Comparison of ENCODE assay signal across 16 cellular contexts in the genomic region with DNA sequence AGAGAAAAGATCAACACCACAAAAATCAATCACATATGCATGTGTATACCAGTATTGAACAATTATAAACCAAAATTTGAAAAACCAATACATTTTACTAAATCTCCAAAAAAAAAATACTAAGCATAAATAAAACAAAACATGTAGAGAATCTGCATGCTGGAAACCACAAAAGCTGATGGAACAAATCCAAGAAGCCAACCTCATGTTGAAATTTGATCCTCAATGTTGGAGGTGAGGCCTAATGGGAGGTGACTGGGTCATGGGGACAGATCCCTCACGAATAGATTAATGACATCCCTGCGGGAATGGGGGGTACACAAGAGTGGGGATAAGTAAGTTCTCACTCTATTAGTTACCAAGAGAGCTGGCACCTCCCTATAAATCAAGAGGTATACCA.
DNase-seq lines count a peak whose midpoint lies in the region; TF ChIP-seq lines count a peak whose summit lies in the region.
"Had no signal": no experiment of that assay in that cellular context is flagged by ENCODE, and none has a peak within 500 bp of the region (broad histone marks: within the 10 kb centered on the region; RNA-seq: fewer than 3 reads in every experiment).

No MANE protein-coding gene starts in this region.

- DNase-seq in AG10803 (ENCODE audit: low read depth) (peak; percentile 22), EL (peak; percentile 11), astrocyte of the hippocampus (ENCODE audit: low read depth, low spot score) (peak; percentile 50), iris pigment epithelial cell (ENCODE audit: low read depth) (peak; percentile 46), NCI-H2029 treated with DMSO at 0.1 percent for 48 hours (lab: John Stamatoyannopoulos, UW) (no peak), GF-D8 (lab: John Stamatoyannopoulos, UW) (no peak), DMS79 treated with DMSO at 0.1 percent for 48 hours (lab: John Stamatoyannopoulos, UW) (no peak)
- DNase-seq: BE2C; CD8-positive, alpha-beta T cell; COR-L47; DMS153; DND-41; GOT3; HFFc6 had no signal

- TF ChIP-seq CTCF in AG10803 (conservative IDR thresholded peaks at IDR 0.05; ENCODE audit: low read length), result no peak

- H3K4me3 ChIP-seq in AG10803 (ENCODE audit: low read length), result no peak overlapping the region
- H3K4me3 ChIP-seq: GM12878, HAP-1 had no signal

Comparison
In these comparisons a context has a peak if more than half of its experiments do, and no peak if none do; other contexts are left out.
1. DNase-seq: peak in AG10803 (single experiment), EL (single experiment), astrocyte of the hippocampus (single experiment) and iris pigment epithelial cell (single experiment); none in NCI-H2029 treated with DMSO at 0.1 percent for 48 hours (single experiment), GF-D8 (single experiment) and DMS79 treated with DMSO at 0.1 percent for 48 hours (single experiment).